1 cellular context compared by ENCODE assay signal in genomic region chr11:69048718-69049489, GRCh38.
A peak's percentile ranks its signal among the peaks of the same experiment; 100 is the strongest.
TF ChIP-seq lines count a peak whose summit lies in the region.

TSS of gene TPCN2 (plus strand) at chr11:69048932. CDS start at chr11:69048998, 66 bp downstream.

TF ChIP-seq in K562, 482 proteins besides CTCF, POLR2A, EP300 and RAD21 (continued from another document and continues in another):
- TF ChIP-seq SMAD4 (CRISPR knock-in tag; conservative IDR thresholded peaks at IDR 0.05) (0 out of 2 replicates have a peak, but pooled peaks have one; percentile 19), ILK (tag; IDR thresholded peaks at IDR 0.05; ENCODE audit: borderline replicate concordance, low read depth) (no peak), SAP30 (IDR thresholded peaks at IDR 0.05; ENCODE audit: borderline replicate concordance, insufficient read depth, low read depth, low read length, poor library complexity, severe bottlenecking) (no peak), AFF1 (IDR thresholded peaks at IDR 0.05; ENCODE audit: low read depth in 1 of 2, partially characterized antibody in 2 of 2) (no peak), GATAD2A (IDR thresholded peaks at IDR 0.05) (no peak), HMGN3 (IDR thresholded peaks at IDR 0.05; ENCODE audit: borderline replicate concordance, extremely low read depth, insufficient read length, low read depth, low read length) (peak; percentile 70), LEF1 (IDR thresholded peaks at IDR 0.05) (no peak), ZNF696 (CRISPR knock-in tag; conservative IDR thresholded peaks at IDR 0.05) (no peak), RNF219 (CRISPR knock-in tag; IDR thresholded peaks at IDR 0.05) (no peak), PRMT5 (CRISPR knock-in tag; IDR thresholded peaks at IDR 0.05) (no peak), SMARCA4 (IDR thresholded peaks at IDR 0.05) (no peak), GTF2E2 (tag; IDR thresholded peaks at IDR 0.05) (no peak), STAG1 (CRISPR knock-in tag; IDR thresholded peaks at IDR 0.05; ENCODE audit: borderline replicate concordance) (no peak), RFX5 (IDR thresholded peaks at IDR 0.05; ENCODE audit: low read depth, low read length) (no peak), CSDE1 (IDR thresholded peaks at IDR 0.05) (no peak), FUS (optimal IDR thresholded peaks at IDR 0.05; ENCODE audit: low read depth, low read length) (no peak), CBFB (CRISPR knock-in tag; IDR thresholded peaks at IDR 0.05) (no peak), ZNF165 (CRISPR knock-in tag; IDR thresholded peaks at IDR 0.05; ENCODE audit: borderline replicate concordance) (no peak), GABPB2 (CRISPR knock-in tag; conservative IDR thresholded peaks at IDR 0.05) (no peak), HNRNPK (IDR thresholded peaks at IDR 0.05; ENCODE audit: low read depth, low read length, poor library complexity, severe bottlenecking) (no peak), SIN3B (IDR thresholded peaks at IDR 0.05; ENCODE audit: low read depth) (no peak), TAF1 (IDR thresholded peaks at IDR 0.05; ENCODE audit: control insufficient read depth, extremely low read depth, insufficient read depth, low read length, severe bottlenecking) (peak; percentile 59), ZKSCAN1 (IDR thresholded peaks at IDR 0.05; ENCODE audit: low read depth, low read length) (no peak), PHB2 (IDR thresholded peaks at IDR 0.05; ENCODE audit: low read depth) (no peak), ZBTB40 (IDR thresholded peaks at IDR 0.05) (peak; percentile 41; the same call in 1 of the 2 replicates), ZBTB40 (CRISPR knock-in tag; IDR thresholded peaks at IDR 0.05) (no peak), PKNOX1 (IDR thresholded peaks at IDR 0.05) (no peak), MAZ (CRISPR knock-in tag; conservative IDR thresholded peaks at IDR 0.05 in 1 of 2, IDR thresholded peaks at IDR 0.05 in 1 of 2) (peak in 1 of 2 experiments; percentile 92; a peak in 3 of 4 replicates), E2F5 (CRISPR knock-in tag; IDR thresholded peaks at IDR 0.05) (no peak), ID3 (CRISPR knock-in tag; IDR thresholded peaks at IDR 0.05) (no peak), ID3 (tag; IDR thresholded peaks at IDR 0.05) (no peak), ATF4 (CRISPR knock-in tag; IDR thresholded peaks at IDR 0.05) (no peak), TCF15 (CRISPR knock-in tag; IDR thresholded peaks at IDR 0.05) (no peak), CTBP1 (IDR thresholded peaks at IDR 0.05; ENCODE audit: borderline replicate concordance) (no peak), HSF4 (CRISPR knock-in tag; IDR thresholded peaks at IDR 0.05; ENCODE audit: borderline replicate concordance) (no peak), SRF (CRISPR knock-in tag; IDR thresholded peaks at IDR 0.05) (peak in 1 of 2 experiments; percentile 82; a peak in 1 of 4 replicates), MEIS2 (IDR thresholded peaks at IDR 0.05; ENCODE audit: partially characterized antibody) (peak; percentile 79), ZBED1 (IDR thresholded peaks at IDR 0.05) (no peak), CEBPG (CRISPR knock-in tag; IDR thresholded peaks at IDR 0.05) (no peak), CEBPG (tag; conservative IDR thresholded peaks at IDR 0.05 in 1 of 2, IDR thresholded peaks at IDR 0.05 in 1 of 2) (no peak), ZBTB1 (CRISPR knock-in tag; IDR thresholded peaks at IDR 0.05; ENCODE audit: borderline replicate concordance, low read depth) (no peak), DIDO1 (tag; IDR thresholded peaks at IDR 0.05; ENCODE audit: low read depth) (no peak), ZNF280A (IDR thresholded peaks at IDR 0.05; ENCODE audit: low read depth, partially characterized antibody) (no peak), ILF3 (IDR thresholded peaks at IDR 0.05; ENCODE audit: borderline replicate concordance) (no peak), ZKSCAN8 (CRISPR knock-in tag; IDR thresholded peaks at IDR 0.05) (no peak)
